ENCODE assay signal across 17 cellular contexts in genomic region chr2:60934153-60934722, GRCh38. TPM values are rescaled to one million over a fixed set of nuclear protein-coding genes. Genes with fewer than 3 reads are reported as not detected.
DNase-seq lines count a peak whose midpoint lies in the region; ATAC-seq and TF ChIP-seq lines count a peak whose summit lies in the region.
"Had no signal": no experiment of that assay in that cellular context is flagged by ENCODE, and none has a peak within 500 bp of the region (broad histone marks: within the 10 kb centered on the region; RNA-seq: fewer than 3 reads in every experiment).

No MANE protein-coding gene starts in this region.

- TF ChIP-seq CTCF in dorsolateral prefrontal cortex (IDR thresholded peaks at IDR 0.05 in 54 of 56, conservative IDR thresholded peaks at IDR 0.05 in 2 of 56; ENCODE audit: low read depth in 1 of 56, partially characterized antibody in 56 of 56) (no peak), left lung (IDR thresholded peaks at IDR 0.05) (no peak)

- intact Hi-C loops in dorsolateral prefrontal cortex (cut with DNase I) (no loop called here), left lung (cut with DNase I) (no loop called here)

- H3K4me3 ChIP-seq in dorsolateral prefrontal cortex (no peak overlapping the region), left lung (no peak overlapping the region)
- H3K4me3 ChIP-seq: psoas muscle had no signal

- peaks cover 0 to 19% of the 10 kb centered on the region in 2 donors for H3K36me3 ChIP-seq in left lung

- H3K27ac ChIP-seq in dorsolateral prefrontal cortex (peak overlapping the region in 42 of 59 donors; percentile 3 to 76 (median 42)), left lung (peak overlapping the region in 1 of 2 donors; percentile 53)
- H3K27ac ChIP-seq: psoas muscle had no signal

- DNase-seq in NCI-H1694 (lab: John Stamatoyannopoulos, UW) (peak; percentile 95), dorsolateral prefrontal cortex (no peak), left lung (no peak), stromal cell of bone marrow (ENCODE audit: low read depth) (peak; percentile 7), SIG-M5 (lab: John Stamatoyannopoulos, UW) (no peak), foreskin melanocyte (no peak)
- DNase-seq: activated naive CD4-positive, alpha-beta T cell treated with anti-CD3 and anti-CD28 coated beads, Interleukin-2, amount 50 U/mL, for 16 hours; CD4-positive, alpha-beta T cell; GDM1; GOT3; Kasumi-1; NCI-H2081 treated with DMSO at 0.1 percent for 48 hours; psoas muscle; SHP77 treated with DMSO at 0.1 percent for 48 hours; stimulated activated CD4-positive, alpha-beta T cell treated with anti-CD3 and anti-CD28 coated beads, Interleukin-2, amount 100 ng/mL, for 48 hours; stimulated activated naive CD8-positive, alpha-beta T cell treated with anti-CD3 and anti-CD28 coated beads, Interleukin-15, Interleukin-2, amounts not matched to agents 100 U/mL and 50 U/mL, for 24 hours had no signal

- H3K9me3 ChIP-seq in left lung, result no peaks in the 10 kb centered on the region
- H3K9me3 ChIP-seq: psoas muscle had no signal

- peaks cover 0 to 20% of the 10 kb centered on the region in 2 donors for H3K4me1 ChIP-seq in left lung

- H3K27me3 ChIP-seq in dorsolateral prefrontal cortex, result no peaks in the 10 kb centered on the region
- no peaks in the 10 kb centered on the region for H3K27me3 ChIP-seq in left lung

- ATAC-seq in left lung, result peak; percentile 67
- ATAC-seq in HG03469 (IDR thresholded peaks at IDR 0.05; ENCODE audit: unreplicated experiment), result no peak
- ATAC-seq: stimulated activated naive CD8-positive, alpha-beta T cell treated with anti-CD3 and anti-CD28 coated beads, Interleukin-15, Interleukin-2, amounts not matched to agents 100 U/mL and 50 U/mL, for 24 hours had no signal

RNA-seq across cellular contexts. Expression of gene REL, which starts 52.9 kb away (rescaled TPM):
- total RNA-seq in dorsolateral prefrontal cortex, result 10 to 100 TPM in 103 of 120 experiments, 1 to 10 TPM in 17; 8.8 to 20.3 (median 12.3) TPM
- 10 to 100 TPM; 21.0 to 31.8 TPM for total RNA-seq in left lung

Comparison
In these comparisons a context has a peak if more than half of its experiments do, and no peak if none do; other contexts are left out.
1. DNase-seq: peak in NCI-H1694 (single experiment) and stromal cell of bone marrow (single experiment); none in dorsolateral prefrontal cortex (0 of 10), left lung (0 of 2), SIG-M5 (single experiment) and foreskin melanocyte (single experiment).